3 cellular contexts compared by ENCODE assay signal in genomic region chr2:231178805-231179204, GRCh38. TPM values are rescaled to one million over a fixed set of nuclear protein-coding genes. Genes with fewer than 3 reads are reported as not detected.
"Had no signal": no experiment of that assay in that cellular context is flagged by ENCODE, and none has a peak within 500 bp of the region (broad histone marks: within the 10 kb centered on the region; RNA-seq: fewer than 3 reads in every experiment).

No MANE protein-coding gene starts in this region.

RNA-seq across cellular contexts. Expression of gene HTR2B, which starts 54.0 kb away (rescaled TPM):
- total RNA-seq: activated naive CD4-positive, alpha-beta T cell treated with anti-CD3 and anti-CD28 coated beads for 36 hours; activated naive CD8-positive, alpha-beta T cell treated with anti-CD3 and anti-CD28 coated beads for 36 hours had no signal
- polyA plus RNA-seq: neural cell had no signal
